ENCODE assay signal across 8 cellular contexts in genomic region chr3:23811117-23811487, GRCh38. TPM values are rescaled to one million over a fixed set of nuclear protein-coding genes. Genes with fewer than 3 reads are reported as not detected.
DNase-seq lines count a peak whose midpoint lies in the region; ATAC-seq and TF ChIP-seq lines count a peak whose summit lies in the region.

No MANE protein-coding gene starts in this region.

- H3K4me1 ChIP-seq in lower lobe of right lung, result peaks cover 47% of the 10 kb centered on the region
- H3K4me1 ChIP-seq in upper lobe of right lung, result peaks cover 41% of the 10 kb centered on the region

- H3K36me3 Mint-ChIP-seq in brain, result peaks cover 46% of the 10 kb centered on the region

- H3K9me3 ChIP-seq in KOPT-K1 (ENCODE audit: insufficient read depth, low read length, poor library complexity, severe bottlenecking) (no peaks in the 10 kb centered on the region), lower lobe of right lung (no peaks in the 10 kb centered on the region), upper lobe of right lung (no peaks in the 10 kb centered on the region)

- H3K4me1 Mint-ChIP-seq in brain, result peaks cover 64% of the 10 kb centered on the region

- DNase-seq in GM12864 (ENCODE audit: low read depth) (no peak), lower lobe of right lung (no peak), upper lobe of right lung (no peak), dermis blood vessel endothelial cell (no peak), amygdala (lab: John Stamatoyannopoulos, UW) (no peak)

- H3K4me3 ChIP-seq in GM12864 (ENCODE audit: low read depth, low read length), result peak overlapping the region; percentile 58
- H3K4me3 ChIP-seq in lower lobe of right lung, result peak overlapping the region; percentile 76
- H3K4me3 ChIP-seq in upper lobe of right lung, result peak overlapping the region; percentile 67

- H3K4me3 Mint-ChIP-seq in brain, result peak overlapping the region; percentile 89 to 95 (median 92)

- H3K27me3 ChIP-seq in lower lobe of right lung (ENCODE audit: low read depth) (no peaks in the 10 kb centered on the region), upper lobe of right lung (no peaks in the 10 kb centered on the region)

- H3K27ac ChIP-seq in KOPT-K1 (ENCODE audit: low read depth, low read length, poor library complexity, severe bottlenecking), result peak overlapping the region; percentile 76
- H3K27ac ChIP-seq in lower lobe of right lung, result peak overlapping the region; percentile 86
- peak overlapping the region; percentile 85 for H3K27ac ChIP-seq in upper lobe of right lung

- peak overlapping the region; percentile 81 to 96 (median 91) for H3K27ac Mint-ChIP-seq in brain

- peaks cover 20% of the 10 kb centered on the region for H3K27me3 Mint-ChIP-seq in brain

- no peaks in the 10 kb centered on the region for H3K9me3 Mint-ChIP-seq in brain

- no peak for TF ChIP-seq CTCF in GM12864 (IDR thresholded peaks at IDR 0.05; ENCODE audit: low read depth, low read length, missing control alignments)
- no peak for TF ChIP-seq CTCF in brain (conservative IDR thresholded peaks at IDR 0.05)
- no peak for TF ChIP-seq CTCF in lower lobe of right lung (IDR thresholded peaks at IDR 0.05)
- no peak for TF ChIP-seq CTCF in upper lobe of right lung (IDR thresholded peaks at IDR 0.05)

- ATAC-seq in lower lobe of right lung, result peak; percentile 4 to 39
- peak; percentile 13 for ATAC-seq in upper lobe of right lung
- no peak for ATAC-seq in GM18873 (IDR thresholded peaks at IDR 0.05; ENCODE audit: low FRiP score, unreplicated experiment)

- intact Hi-C loops in lower lobe of right lung (cut with DNase I), result no loop called here
- intact Hi-C loops in upper lobe of right lung (cut with DNase I), result no loop called here

- H3K36me3 ChIP-seq in KOPT-K1 (ENCODE audit: insufficient read depth, low read length) (peaks cover 36% of the 10 kb centered on the region), lower lobe of right lung (no peaks in the 10 kb centered on the region), upper lobe of right lung (no peaks in the 10 kb centered on the region)

RNA-seq across cellular contexts. Expression of gene UBE2E1, which starts 5.3 kb away (rescaled TPM):
- polyA plus RNA-seq in brain (ENCODE audit: insufficient read depth, low read depth, low replicate concordance), result 53.5 TPM
- total RNA-seq in lower lobe of right lung, result 87.8 TPM
- total RNA-seq in upper lobe of right lung, result 89.8 TPM
- total RNA-seq in dermis blood vessel endothelial cell, result 137 and 152 TPM in 2 replicates
